In genomic region chrX:3777416-3777815, GRCh38 we compare ENCODE assay signal across 24 cellular contexts.
"Had no signal": no experiment of that assay in that cellular context is flagged by ENCODE, and none has a peak within 500 bp of the region (broad histone marks: within the 10 kb centered on the region; RNA-seq: fewer than 3 reads in every experiment).

No MANE protein-coding gene starts in this region.

- H3K9me3 Mint-ChIP-seq: activated B cell treated with CpG ODN at 0.5 μM for 24 hours; activated naive CD4-positive, alpha-beta T cell treated with anti-CD3 and anti-CD28 coated beads, Interleukin-2, amount 50 U/mL, for 24 hours had no signal

- FAIRE-seq: colon, K562 had no signal

- ATAC-seq: K562 had no signal

- H3K36me3 Mint-ChIP-seq: activated naive CD4-positive, alpha-beta T cell treated with anti-CD3 and anti-CD28 coated beads, Interleukin-2, amount 50 U/mL, for 24 hours had no signal

- DNase-seq: activated B cell treated with CpG ODN at 0.5 μM for 24 hours; activated CD4-positive, alpha-beta memory T cell treated with anti-CD3 and anti-CD28 coated beads, Interleukin-2, amount 10 ng/mL, durations not matched to agents 7 days and 5 days; activated CD4-positive, alpha-beta T cell treated with anti-CD3 and anti-CD28 coated beads for 1 hour; activated CD4-positive, alpha-beta T cell treated with anti-CD3 and anti-CD28 coated beads, Interleukin-2, amount 10 ng/mL, durations not matched to agents 7 days and 5 days; activated effector memory CD4-positive, alpha-beta T cell treated with Interleukin-2 at 50 U/mL for 16 hours; activated naive CD4-positive, alpha-beta T cell; activated T-cell treated with anti-CD3 and anti-CD28 coated beads for 4 hours; brain microvascular endothelial cell; Karpas-422; MM.1S; NCI-H1105; NCI-H1436; NCI-H1694 treated with DMSO at 0.1 percent for 48 hours; NCI-H2029 treated with DMSO at 0.1 percent for 48 hours; NCI-H345; NCI-H510A; NCI-H526 treated with DMSO at 0.1 percent for 48 hours; NCI-H82; SIG-M5 had no signal

- H3K4me3 Mint-ChIP-seq: activated B cell treated with CpG ODN at 0.5 μM for 24 hours; activated CD4-positive, alpha-beta memory T cell treated with anti-CD3 and anti-CD28 coated beads, Interleukin-2, amount 10 ng/mL, durations not matched to agents 7 days and 5 days; activated CD4-positive, alpha-beta T cell treated with anti-CD3 and anti-CD28 coated beads, Interleukin-2, amount 10 ng/mL, durations not matched to agents 7 days and 5 days; activated naive CD4-positive, alpha-beta T cell treated with anti-CD3 and anti-CD28 coated beads, Interleukin-2, amount 50 U/mL, for 24 hours had no signal

- H3K27ac Mint-ChIP-seq: activated B cell treated with CpG ODN at 0.5 μM for 24 hours; activated CD4-positive, alpha-beta memory T cell treated with anti-CD3 and anti-CD28 coated beads, Interleukin-2, amount 10 ng/mL, durations not matched to agents 7 days and 5 days; activated naive CD4-positive, alpha-beta T cell treated with anti-CD3 and anti-CD28 coated beads, Interleukin-2, amount 50 U/mL, for 24 hours had no signal

- H3K27me3 ChIP-seq: brain microvascular endothelial cell, cardiac muscle cell had no signal

- H3K4me1 Mint-ChIP-seq: activated B cell treated with CpG ODN at 0.5 μM for 24 hours; activated naive CD4-positive, alpha-beta T cell treated with anti-CD3 and anti-CD28 coated beads, Interleukin-2, amount 50 U/mL, for 24 hours had no signal

- H3K27me3 Mint-ChIP-seq: activated naive CD4-positive, alpha-beta T cell treated with anti-CD3 and anti-CD28 coated beads, Interleukin-2, amount 50 U/mL, for 24 hours had no signal

- H3K27ac ChIP-seq: brain microvascular endothelial cell, cardiac muscle cell, SK-N-MC had no signal
